ENCODE assay signal across 8 cellular contexts in genomic region chr2:161586517-161587167, GRCh38. TPM values are rescaled to one million over a fixed set of nuclear protein-coding genes. Genes with fewer than 3 reads are reported as not detected.
DNase-seq lines count a peak whose midpoint lies in the region; ATAC-seq and TF ChIP-seq lines count a peak whose summit lies in the region.
"Had no signal": no experiment of that assay in that cellular context is flagged by ENCODE, and none has a peak within 500 bp of the region (broad histone marks: within the 10 kb centered on the region; RNA-seq: fewer than 3 reads in every experiment).

No MANE protein-coding gene starts in this region.

- H3K27me3 ChIP-seq in stomach (no peaks in the 10 kb centered on the region), gastrocnemius medialis (no peaks in the 10 kb centered on the region)

- 42 to 45% (median 44%) methylated on average over 6 of the region's 6 CpGs for WGBS in stomach, 5 donors

- TF ChIP-seq POLR2A in stomach (IDR thresholded peaks at IDR 0.05): no peak
- TF ChIP-seq POLR2A in gastrocnemius medialis (IDR thresholded peaks at IDR 0.05): no peak

- intact Hi-C loops in stomach (cut with DNase I; ENCODE audit: low total_unique reads): no loop called here
- intact Hi-C loops in gastrocnemius medialis (cut with DNase I; ENCODE audit: low total_unique reads): no loop called here

- no peak overlapping the region for H3K4me3 Mint-ChIP-seq in nephron progenitor cell
- H3K4me3 Mint-ChIP-seq: activated B cell treated with CpG ODN at 0.5 μM for 24 hours had no signal

- ATAC-seq in gastrocnemius medialis: no peak

- no peaks in the 10 kb centered on the region for H3K4me1 Mint-ChIP-seq in nephron progenitor cell
- H3K4me1 Mint-ChIP-seq: activated B cell treated with CpG ODN at 0.5 μM for 24 hours had no signal

- H3K4me3 ChIP-seq in choroid plexus epithelial cell (ENCODE audit: low read depth, low read length): no peak overlapping the region
- no peak overlapping the region for H3K4me3 ChIP-seq in stomach
- H3K4me3 ChIP-seq in gastrocnemius medialis: no peak overlapping the region

- no peak overlapping the region for H3K27ac ChIP-seq in stomach
- H3K27ac ChIP-seq in gastrocnemius medialis: no peak overlapping the region

- H3K9me3 ChIP-seq in stomach (no peaks in the 10 kb centered on the region), gastrocnemius medialis (no peaks in the 10 kb centered on the region)

- no peak for TF ChIP-seq EP300 in stomach (IDR thresholded peaks at IDR 0.05)

- H3K4me1 ChIP-seq in stomach: no peaks in the 10 kb centered on the region
- H3K4me1 ChIP-seq in gastrocnemius medialis: no peaks in the 10 kb centered on the region

- H3K9me3 Mint-ChIP-seq in nephron progenitor cell: no peaks in the 10 kb centered on the region
- H3K9me3 Mint-ChIP-seq: activated B cell treated with CpG ODN at 0.5 μM for 24 hours had no signal

- TF ChIP-seq CTCF in GM10248 (IDR thresholded peaks at IDR 0.05; ENCODE audit: control extremely low read depth, extremely low read depth, low read depth, missing control alignments) (peak; percentile 58), choroid plexus epithelial cell (conservative IDR thresholded peaks at IDR 0.05; ENCODE audit: low read depth, low read length) (peak; percentile 60), nephron progenitor cell (IDR thresholded peaks at IDR 0.05) (peak; percentile 68), stomach (IDR thresholded peaks at IDR 0.05) (peak in 3 of 7 experiments; percentile 33 to 35 (median 34)), gastrocnemius medialis (IDR thresholded peaks at IDR 0.05 in 4 of 5, conservative IDR thresholded peaks at IDR 0.05 in 1 of 5) (peak in 2 of 5 experiments; percentile 21 to 32)

- CTCF ChIA-PET in GM10248 (lab: Yijun Ruan, JAX): interaction anchor here (0.8 to 4.6 kb wide), 28 partner anchors 8 to 544 kb away, joined by 3 to 58 read pairs (median 4); no protein-coding TSS in a partner anchor
- CTCF ChIA-PET in HEK293T (lab: Yijun Ruan, JAX): interaction anchor here (0.6 to 1.7 kb wide), 4 partner anchors 359 to 545 kb away, joined by 3 to 8 read pairs (median 4); no protein-coding TSS in a partner anchor

- no peak overlapping the region for H3K27ac Mint-ChIP-seq in nephron progenitor cell
- H3K27ac Mint-ChIP-seq: activated B cell treated with CpG ODN at 0.5 μM for 24 hours had no signal

- no peaks in the 10 kb centered on the region for H3K36me3 ChIP-seq in stomach
- H3K36me3 ChIP-seq in gastrocnemius medialis: no peaks in the 10 kb centered on the region

- POLR2A ChIA-PET in GM10248 (lab: Yijun Ruan, JAX) (no interaction called here), HEK293T (lab: Yijun Ruan, JAX) (no interaction called here)

- in situ Hi-C loops in gastrocnemius medialis (cut with MboI; ENCODE audit: low sequenced_read_pairs in 4 of 4): loop anchor here in 2 of 4 donors (10.0 to 25.0 kb wide), 2 partner anchors 538 to 551 kb away; no protein-coding TSS in a partner anchor

- H3K36me3 Mint-ChIP-seq in nephron progenitor cell (ENCODE audit: low read depth): no peaks in the 10 kb centered on the region

- no peaks in the 10 kb centered on the region for H3K27me3 Mint-ChIP-seq in nephron progenitor cell (ENCODE audit: low read depth, poor library complexity)
- H3K27me3 Mint-ChIP-seq: activated B cell treated with CpG ODN at 0.5 μM for 24 hours had no signal

- no peak for DNase-seq in GM10248 (ENCODE audit: extremely low spot score)
- DNase-seq in HEK293T (ENCODE audit: extremely low spot score): peak; percentile 21
- DNase-seq in NCI-H460 (ENCODE audit: extremely low read depth, low read depth): peak; percentile 35
- peak; percentile 52 for DNase-seq in choroid plexus epithelial cell (ENCODE audit: low read depth)
- DNase-seq in nephron progenitor cell: no peak
- DNase-seq in stomach: no peak
- DNase-seq in gastrocnemius medialis: no peak
- DNase-seq: activated B cell treated with CpG ODN at 0.5 μM for 24 hours had no signal

TF ChIP-seq in HEK293T, 16 proteins besides CTCF, POLR2A, EP300 and RAD21:
- TF ChIP-seq SP1 (IDR thresholded peaks at IDR 0.05): no peak
- TF ChIP-seq SUZ12 (IDR thresholded peaks at IDR 0.05): no peak
- no peak for TF ChIP-seq NFRKB (IDR thresholded peaks at IDR 0.05)
- TF ChIP-seq FOXA1 (IDR thresholded peaks at IDR 0.05): no peak

RNA-seq across cellular contexts. Expression of gene SLC4A10, which starts 37.6 kb away (rescaled TPM):
- total RNA-seq in NCI-H460 (2014; rRNA removed; shearing (Covaris generic)): 0.06 and 0.10 TPM in 2 replicates
- 0.01 and 0.63 TPM in 2 replicates for polyA plus RNA-seq in NCI-H460 (2014; cell fraction: nucleus; rRNA removed)
- total RNA-seq in stomach (10 to 100 TPM in 1 of 5 donors, 1 to 10 TPM in 1, under 1 TPM in 1, not detected in 2; 0.55 to 11.3 (median 1.3) TPM), gastrocnemius medialis (not detected)
- under 1 TPM in 1 of 3 donors, not detected in 2; 0.15 TPM for polyA plus RNA-seq in stomach
- total RNA-seq: activated B cell treated with CpG ODN at 0.5 μM for 24 hours had no signal

Comparison
In these comparisons a context has a peak if more than half of its experiments do, and no peak if none do; other contexts are left out.
1. DNase-seq: peak in HEK293T (single experiment), NCI-H460 (single experiment) and choroid plexus epithelial cell (single experiment); none in GM10248 (single experiment), nephron progenitor cell (single experiment), stomach (single experiment) and gastrocnemius medialis (0 of 2).